22 cellular contexts compared by ENCODE assay signal in the genomic region with DNA sequence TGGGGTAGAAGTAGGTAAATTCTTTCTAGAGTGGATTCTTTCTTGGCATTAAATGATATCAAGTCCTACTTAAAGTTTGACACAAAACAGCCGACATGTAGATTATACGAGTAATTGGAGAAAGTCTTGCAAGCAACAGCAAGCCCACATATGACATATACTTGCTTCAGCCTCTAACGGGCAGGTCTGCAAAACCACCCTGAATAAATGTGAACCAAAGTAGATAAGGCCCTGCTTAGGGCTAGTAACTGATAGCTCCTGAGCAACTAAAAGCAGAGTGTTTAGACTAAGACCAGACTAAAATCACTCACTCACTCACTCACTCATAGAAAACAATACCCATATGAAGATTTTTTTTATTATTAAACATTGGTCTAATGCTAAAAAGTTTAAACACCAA.
"Had no signal": no experiment of that assay in that cellular context is flagged by ENCODE, and none has a peak within 500 bp of the region (broad histone marks: within the 10 kb centered on the region; RNA-seq: fewer than 3 reads in every experiment).

No MANE protein-coding gene starts in this region.

- H3K27ac Mint-ChIP-seq: activated CD8-positive, alpha-beta T cell treated with anti-CD3 and anti-CD28 coated beads, Interleukin-2, amount 10 ng/mL, durations not matched to agents 7 days and 5 days; activated naive CD8-positive, alpha-beta T cell treated with anti-CD3 and anti-CD28 coated beads, Interleukin-2, amount 50 U/mL, for 24 hours; activated T-helper 1 cell treated with anti-CD3 and anti-CD28 coated beads, Interleukin-12 subunit alpha, Interleukin-12 subunit beta, Interleukin-2, Interleukin-4 antibody, amounts not matched to agents 30 ng/mL and 10 ng/mL and 1 ng/mL, durations not matched to agents 14 hours and 24 hours and 36 hours; brain; naive thymus-derived CD8-positive, alpha-beta T cell; progenitor cell of endocrine pancreas had no signal

- H3K27ac ChIP-seq: esophagus squamous epithelium, left lung, spleen, testis, uterus had no signal

- ATAC-seq: activated CD8-positive, alpha-beta T cell treated with anti-CD3 and anti-CD28 coated beads, Interleukin-2, amount 10 ng/mL, durations not matched to agents 7 days and 5 days; activated naive CD8-positive, alpha-beta T cell treated with anti-CD3 and anti-CD28 coated beads, Interleukin-2, amount 50 U/mL, for 24 hours; gastroesophageal sphincter; left lung; naive thymus-derived CD8-positive, alpha-beta T cell had no signal

- H3K9me3 ChIP-seq: esophagus squamous epithelium, testis, uterus had no signal

- H3K4me3 Mint-ChIP-seq: activated CD8-positive, alpha-beta T cell treated with anti-CD3 and anti-CD28 coated beads, Interleukin-2, amount 10 ng/mL, durations not matched to agents 7 days and 5 days; activated naive CD8-positive, alpha-beta T cell treated with anti-CD3 and anti-CD28 coated beads, Interleukin-2, amount 50 U/mL, for 24 hours; activated T-helper 1 cell treated with anti-CD3 and anti-CD28 coated beads, Interleukin-12 subunit alpha, Interleukin-12 subunit beta, Interleukin-2, Interleukin-4 antibody, amounts not matched to agents 30 ng/mL and 10 ng/mL and 1 ng/mL, durations not matched to agents 14 hours and 24 hours and 36 hours; brain; central memory CD8-positive, alpha-beta T cell; naive thymus-derived CD8-positive, alpha-beta T cell had no signal

- DNase-seq: activated CD4-positive, alpha-beta T cell treated with anti-CD3 and anti-CD28 coated beads for 48 hours; activated CD8-positive, alpha-beta T cell treated with anti-CD3 and anti-CD28 coated beads, Interleukin-2, amount 10 ng/mL, durations not matched to agents 7 days and 5 days; activated gamma-delta T cell; activated naive CD4-positive, alpha-beta T cell treated with anti-CD3 and anti-CD28 coated beads, Interleukin-2, amount 50 U/mL, for 16 hours; activated naive CD8-positive, alpha-beta T cell treated with anti-CD3 and anti-CD28 coated beads, Interleukin-2, amount 50 U/mL, for 24 hours; anterior cingulate cortex; esophagus squamous epithelium; head of caudate nucleus; left lung; naive thymus-derived CD8-positive, alpha-beta T cell; retina; spleen; stimulated activated CD4-positive, alpha-beta T cell treated with anti-CD3 and anti-CD28 coated beads, Interleukin-4, amount 100 ng/mL, for 1 hour; stimulated activated naive CD4-positive, alpha-beta T cell; testis; trophoblast cell; uterus had no signal

- H3K4me1 ChIP-seq: esophagus squamous epithelium, left lung, testis, uterus had no signal

- H3K4me1 Mint-ChIP-seq: activated naive CD8-positive, alpha-beta T cell treated with anti-CD3 and anti-CD28 coated beads, Interleukin-2, amount 50 U/mL, for 24 hours; brain had no signal

- H3K27me3 ChIP-seq: esophagus squamous epithelium, gastroesophageal sphincter, left lung, spleen, testis, uterus had no signal

- H3K9me3 Mint-ChIP-seq: central memory CD8-positive, alpha-beta T cell had no signal

- H3K27me3 Mint-ChIP-seq: activated naive CD8-positive, alpha-beta T cell treated with anti-CD3 and anti-CD28 coated beads, Interleukin-2, amount 50 U/mL, for 24 hours; brain; central memory CD8-positive, alpha-beta T cell; naive thymus-derived CD8-positive, alpha-beta T cell; progenitor cell of endocrine pancreas had no signal

- H3K4me3 ChIP-seq: esophagus squamous epithelium, gastroesophageal sphincter, left lung, spleen, testis, uterus had no signal

- H3K36me3 ChIP-seq: esophagus squamous epithelium, gastroesophageal sphincter, left lung, spleen, uterus had no signal
